7 cellular contexts compared by ENCODE assay signal in genomic region chr2:75607988-75608683, GRCh38. TPM values are rescaled to one million over a fixed set of nuclear protein-coding genes. Genes with fewer than 3 reads are reported as not detected.
A peak's percentile ranks its signal among the peaks of the same experiment; 100 is the strongest.
DNase-seq lines count a peak whose midpoint lies in the region; ATAC-seq and TF ChIP-seq lines count a peak whose summit lies in the region.

No MANE protein-coding gene starts in this region.

- no peaks in the 10 kb centered on the region for H3K36me3 Mint-ChIP-seq in GM23338 (ENCODE audit: low read depth)
- H3K36me3 Mint-ChIP-seq in glutamatergic neuron (ENCODE audit: unreplicated experiment), result no peaks in the 10 kb centered on the region

- H3K27me3 ChIP-seq in GM23338 (ENCODE audit: insufficient read depth), result no peaks in the 10 kb centered on the region
- no peaks in the 10 kb centered on the region for H3K27me3 ChIP-seq in PC-9 (ENCODE audit: insufficient read depth, low read depth)

- peaks cover 4% of the 10 kb centered on the region for H3K27me3 Mint-ChIP-seq in GM23338 (ENCODE audit: insufficient read depth, low read depth, poor library complexity)
- peaks cover 1% of the 10 kb centered on the region for H3K27me3 Mint-ChIP-seq in glutamatergic neuron (ENCODE audit: unreplicated experiment)

- H3K79me2 ChIP-seq in GM23338 (replicated peaks; ENCODE audit: insufficient read depth), result no peaks in the 10 kb centered on the region
- no peaks in the 10 kb centered on the region for H3K79me2 ChIP-seq in PC-9 (ENCODE audit: low read depth)

- TF ChIP-seq CTCF in GM23338 (conservative IDR thresholded peaks at IDR 0.05; ENCODE audit: low read depth in 2 of 2) (no peak), PC-9 (conservative IDR thresholded peaks at IDR 0.05) (no peak), glutamatergic neuron (IDR thresholded peaks at IDR 0.05; ENCODE audit: partially characterized antibody, unreplicated experiment) (no peak)

- no peaks in the 10 kb centered on the region for H3F3A ChIP-seq in GM23338 (replicated peaks; ENCODE audit: low read depth)
- H3F3A ChIP-seq in PC-9 (ENCODE audit: insufficient read depth, low read depth), result peaks cover 41% of the 10 kb centered on the region

- H3K27ac ChIP-seq in GM23338 (ENCODE audit: low read depth) (no peak overlapping the region), PC-9 (peak overlapping the region; percentile 17; the same call in 1 of the 2 replicates)

- no TSS peak for BruUV-seq in PC-9 (replicated peaks; lab: Mats Ljungman, UMichigan)

- peak overlapping the region; percentile 77 for H3K4me2 ChIP-seq in GM23338
- peak overlapping the region; percentile 75 for H3K4me2 ChIP-seq in PC-9

- peak overlapping the region; percentile 51 for H3K4me3 ChIP-seq in GM23338
- H3K4me3 ChIP-seq in PC-9, result peak overlapping the region; percentile 40; the same call in 1 of the 2 replicates

- H3K4me1 ChIP-seq in GM23338 (ENCODE audit: insufficient read depth) (peaks cover 6% of the 10 kb centered on the region; the same call in 1 of the 2 replicates), PC-9 (replicated peaks; ENCODE audit: insufficient read depth) (peaks cover 57% of the 10 kb centered on the region)

- ATAC-seq in GM23338, result peak; percentile 41
- ATAC-seq in HG02970 (IDR thresholded peaks at IDR 0.05; ENCODE audit: low FRiP score, unreplicated experiment), result no peak

- POLR2A ChIA-PET in PC-9 (lab: Charles Lee; ENCODE audit: unreplicated experiment), result interaction anchor here (0.6 kb wide), 2 partner anchors 13 to 145 kb away, joined by 12 to 17 read pairs; no protein-coding TSS in a partner anchor

- H3K9me3 ChIP-seq in PC-9 (ENCODE audit: insufficient read depth, low read depth), result 0 out of 2 replicates have a peak, but pooled peaks cover 4% of the 10 kb centered on the region

- H3K4me1 Mint-ChIP-seq in GM23338, result peaks cover 9% of the 10 kb centered on the region
- H3K4me1 Mint-ChIP-seq in glutamatergic neuron (ENCODE audit: low read depth, unreplicated experiment), result peaks cover 2% of the 10 kb centered on the region

- intact Hi-C loops in PC-9 (cut with micrococcal nuclease; ENCODE audit: unreplicated experiment), result loop anchor here (2.0 to 10.0 kb wide), 2 partner anchors 15 to 453 kb away; no protein-coding TSS in a partner anchor

- H3K27ac Mint-ChIP-seq in GM23338, result no peak overlapping the region
- H3K27ac Mint-ChIP-seq in glutamatergic neuron (ENCODE audit: unreplicated experiment), result peak overlapping the region; percentile 82

- H3K9me3 Mint-ChIP-seq in GM23338 (no peaks in the 10 kb centered on the region; the same call in 2 of the 3 replicates), glutamatergic neuron (ENCODE audit: unreplicated experiment) (peaks cover 1% of the 10 kb centered on the region)

- no peaks in the 10 kb centered on the region for H3K36me3 ChIP-seq in GM23338 (ENCODE audit: insufficient read depth)
- no peaks in the 10 kb centered on the region for H3K36me3 ChIP-seq in PC-9 (ENCODE audit: low read depth)

- peak overlapping the region; percentile 90 for H2AFZ ChIP-seq in GM23338
- peak overlapping the region; percentile 61 for H2AFZ ChIP-seq in PC-9

- DNase-seq in GM23338 (ENCODE audit: low spot score) (peak; percentile 55), PC-9 (peak in 1 of 2 experiments; percentile 94), glutamatergic neuron (no peak), pons (ENCODE audit: low spot score) (peak; percentile 31), ecto neural progenitor cell (ENCODE audit: low spot score) (no peak), ureter (ENCODE audit: low spot score) (no peak)

- no peaks in the 10 kb centered on the region; the same call in 1 of the 2 replicates for H3K9me2 ChIP-seq in GM23338 (ENCODE audit: insufficient read depth)
- H3K9me2 ChIP-seq in PC-9 (ENCODE audit: insufficient read depth), result no peaks in the 10 kb centered on the region

- CTCF ChIA-PET in PC-9 (lab: Charles Lee), result interaction anchor here (0.6 to 1.8 kb wide), 8 partner anchors 14 to 142 kb away, joined by 3 to 19 read pairs (median 6); partner anchors contain the start of gene EVA1A

- H3K4me3 Mint-ChIP-seq in GM23338, result no peak overlapping the region; the same call in 2 of the 3 replicates
- H3K4me3 Mint-ChIP-seq in glutamatergic neuron (ENCODE audit: unreplicated experiment), result peak overlapping the region; percentile 76

- H4K20me1 ChIP-seq in GM23338 (replicated peaks; ENCODE audit: insufficient read depth) (no peaks in the 10 kb centered on the region), PC-9 (ENCODE audit: insufficient read depth) (no peaks in the 10 kb centered on the region)

TF ChIP-seq in GM23338, 12 proteins besides CTCF, POLR2A, EP300 and RAD21:
- peak; percentile 81; the same call in 1 of the 2 replicates for TF ChIP-seq ZNF462 (CRISPR knock-in tag; IDR thresholded peaks at IDR 0.05)
- no peak for TF ChIP-seq ETS1 (IDR thresholded peaks at IDR 0.05)

RNA-seq across cellular contexts. Expression of gene MRPL19, which starts 38.4 kb away (rescaled TPM):
- total RNA-seq in GM23338 (2014; rRNA removed; shearing (Covaris generic)), result 65.5 and 85.5 TPM in 2 replicates
- polyA plus RNA-seq in GM23338 (2016; fragmentation: Nextera tagmentation; extraction: Ambion mirVana), result 131 and 149 TPM in 2 replicates
- total RNA-seq in PC-9 (2021) (46.5 and 51.0 TPM in 2 replicates), glutamatergic neuron (ENCODE audit: unreplicated experiment) (44.6 TPM), ureter (52.9 TPM)

RNA-seq across cellular contexts. Expression of gene EVA1A, which starts 47.4 kb away (rescaled TPM):
- total RNA-seq in GM23338 (2014; rRNA removed; shearing (Covaris generic)), result 7.9 and 8.5 TPM in 2 replicates
- 4.6 and 5.0 TPM in 2 replicates for polyA plus RNA-seq in GM23338 (2016; fragmentation: Nextera tagmentation; extraction: Ambion mirVana)
- total RNA-seq in PC-9 (2021) (10.8 and 18.2 TPM in 2 replicates), glutamatergic neuron (ENCODE audit: unreplicated experiment) (not detected), ureter (2.3 TPM)

Comparison
In these comparisons a context has a peak if more than half of its experiments do, and no peak if none do; other contexts are left out.
1. DNase-seq: peak in GM23338 (single experiment) and pons (single experiment); none in glutamatergic neuron (single experiment), ecto neural progenitor cell (single experiment) and ureter (single experiment).